ENCODE assay signal across 22 cellular contexts in genomic region chr13:98123176-98123575, GRCh38.
"Had no signal": no experiment of that assay in that cellular context is flagged by ENCODE, and none has a peak within 500 bp of the region (broad histone marks: within the 10 kb centered on the region; RNA-seq: fewer than 3 reads in every experiment).

No MANE protein-coding gene starts in this region.

- H3K4me3 ChIP-seq: colonic mucosa, esophagus squamous epithelium, gastrocnemius medialis, heart right ventricle, left lung, lower lobe of right lung, mucosa of descending colon had no signal

- ATAC-seq: effector memory CD8-positive, alpha-beta T cell; esophagus mucosa; gastrocnemius medialis; heart right ventricle; left cardiac atrium; left lung; left ventricle myocardium superior; lower lobe of right lung; mucosa of descending colon had no signal

- H3K4me1 ChIP-seq: colonic mucosa, esophagus squamous epithelium, gastrocnemius medialis, heart right ventricle, left lung, lower lobe of right lung had no signal

- H3K27me3 ChIP-seq: colonic mucosa, gastrocnemius medialis, heart right ventricle, left lung had no signal

- DNase-seq: colonic mucosa; cortex of kidney; effector CD8-positive, alpha-beta T cell; effector memory CD8-positive, alpha-beta T cell; endodermal cell; erythroblast; esophagus squamous epithelium; foreskin fibroblast; foreskin melanocyte; gastrocnemius medialis; glutamatergic neuron; head of caudate nucleus; heart right ventricle; hippocampal formation; left cardiac atrium; left lung; left ventricle myocardium superior; lower lobe of right lung; mesenchymal stem cell; mucosa of descending colon; naive B cell had no signal

- H3K36me3 ChIP-seq: colonic mucosa, esophagus squamous epithelium, gastrocnemius medialis, heart right ventricle, left lung, lower lobe of right lung had no signal

- H3K9me3 ChIP-seq: colonic mucosa, lower lobe of right lung, mucosa of descending colon had no signal
